In the genomic region with DNA sequence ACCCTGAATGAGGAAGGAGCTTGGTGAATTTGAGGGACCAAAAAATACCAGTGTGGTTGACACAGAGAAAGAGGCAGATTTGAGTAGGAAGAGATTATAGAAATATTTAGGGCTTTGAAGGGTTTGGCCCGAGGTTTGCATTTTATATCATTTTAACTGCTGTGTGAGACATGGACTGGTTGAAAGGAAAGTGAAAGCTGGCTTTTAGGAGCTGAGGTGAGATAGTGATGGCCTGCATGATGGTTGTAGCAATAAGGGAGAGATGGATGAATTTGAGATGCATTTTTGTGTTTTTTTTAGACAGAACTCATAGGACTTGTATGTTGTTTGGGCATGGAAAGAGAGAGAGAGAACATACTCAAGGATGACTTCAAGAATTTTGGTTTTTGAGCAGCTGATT, we compare ENCODE assay signal across 15 cellular contexts. TPM values are rescaled to one million over a fixed set of nuclear protein-coding genes. Genes with fewer than 3 reads are reported as not detected.
DNase-seq lines count a peak whose midpoint lies in the region; ATAC-seq, FAIRE-seq and TF ChIP-seq lines count a peak whose summit lies in the region.
"Had no signal": no experiment of that assay in that cellular context is flagged by ENCODE, and none has a peak within 500 bp of the region (broad histone marks: within the 10 kb centered on the region; RNA-seq: fewer than 3 reads in every experiment).

No MANE protein-coding gene starts in this region.

- ATAC-seq in GM18498 (IDR thresholded peaks at IDR 0.05; ENCODE audit: unreplicated experiment) (peak; percentile 76), GM19467 (IDR thresholded peaks at IDR 0.05; ENCODE audit: unreplicated experiment) (peak; percentile 63), HG03135 (IDR thresholded peaks at IDR 0.05; ENCODE audit: unreplicated experiment) (peak; percentile 80), GM12878 (peak; percentile 77)
- ATAC-seq: K562 had no signal

- TF ChIP-seq POLR2A in GM12878 (IDR thresholded peaks at IDR 0.05; ENCODE audit: low read depth, low read length) = no peak

- peak overlapping the region; percentile 77 for H2AFZ ChIP-seq in GM12878 (ENCODE audit: control insufficient read depth, low read depth, low read length)

- FAIRE-seq in GM12878 (lab: Jason Lieb, UNC) = no peak
- FAIRE-seq: K562, urothelium cell line had no signal

- no peaks in the 10 kb centered on the region; the same call in 2 of the 3 replicates for H3K9me3 ChIP-seq in GM12878 (replicated peaks; ENCODE audit: control insufficient read depth, insufficient read depth, low read length)
- H3K9me3 ChIP-seq: BE2C had no signal

- intact Hi-C loops in GM12878 (cut with micrococcal nuclease; ENCODE audit: unreplicated experiment) = no loop called here

- H3K9ac ChIP-seq in GM12878 (ENCODE audit: control insufficient read depth, insufficient read depth, low read length) = no peak overlapping the region

- no peak for TF ChIP-seq RAD21 in GM12878 (IDR thresholded peaks at IDR 0.05; ENCODE audit: insufficient read depth, low read depth, low read length)

- in situ Hi-C loops in GM12878 (cut with MboI) = no loop called here

- SMC1A ChIA-PET in GM12878 (lab: Charles Lee; ENCODE audit: uncharacterized antibody, unreplicated experiment) = interaction anchor here (0.6 to 3.5 kb wide), 10 partner anchors 11 to 924 kb away, joined by 3 to 16 read pairs (median 4); a partner anchor contains a TSS

- H3K4me3 Mint-ChIP-seq in glutamatergic neuron (ENCODE audit: unreplicated experiment) = no peak overlapping the region
- H3K4me3 Mint-ChIP-seq: activated B cell treated with CpG ODN at 0.5 μM for 24 hours had no signal

- no peaks in the 10 kb centered on the region for H3K27me3 Mint-ChIP-seq in glutamatergic neuron (ENCODE audit: unreplicated experiment)
- H3K27me3 Mint-ChIP-seq: activated B cell treated with CpG ODN at 0.5 μM for 24 hours had no signal

- POLR2A ChIA-PET in GM12878 (lab: Charles Lee) = interaction anchor here (0.6 to 1.2 kb wide), 5 partner anchors 8 to 367 kb away, joined by 3 to 4 read pairs (median 3); no protein-coding TSS in a partner anchor

- H3K4me2 ChIP-seq in GM12878 (ENCODE audit: control insufficient read depth, insufficient read depth) = peak overlapping the region; percentile 40

- peaks cover 5% of the 10 kb centered on the region for H3K36me3 Mint-ChIP-seq in glutamatergic neuron (ENCODE audit: unreplicated experiment)

- H3K27ac ChIP-seq in GM12878 (ENCODE audit: control insufficient read depth, insufficient read depth) = peak overlapping the region; percentile 50

- TF ChIP-seq CTCF in GM12878 (IDR thresholded peaks at IDR 0.05 in 2 of 3, conservative IDR thresholded peaks at IDR 0.05 in 1 of 3; ENCODE audit: control insufficient read depth in 2 of 3, extremely low read depth in 1 of 3, insufficient read depth in 1 of 3, low read depth in 3 of 3, low read length in 3 of 3) = no peak
- no peak for TF ChIP-seq CTCF in glutamatergic neuron (IDR thresholded peaks at IDR 0.05; ENCODE audit: partially characterized antibody, unreplicated experiment)

- no peaks in the 10 kb centered on the region for H3K36me3 ChIP-seq in GM12878 (ENCODE audit: control insufficient read depth in 2 of 2, insufficient read depth in 2 of 2, low read length in 1 of 2)
- H3K36me3 ChIP-seq: BE2C had no signal

- DNase-seq in GM12878 (ENCODE audit: low read depth, low spot score) (no peak), T1000 (lab: John Stamatoyannopoulos, UW) (no peak), glutamatergic neuron (no peak)
- DNase-seq in activated naive CD4-positive, alpha-beta T cell treated with anti-CD3 and anti-CD28 coated beads, Interleukin-2, amount 50 U/mL, for 16 hours = no peak
- no peak for DNase-seq in stimulated activated CD4-positive, alpha-beta T cell treated with anti-CD3 and anti-CD28 coated beads, Interleukin-4, amount 100 ng/mL, for 4 hours
- DNase-seq: activated B cell treated with CpG ODN at 0.5 μM for 24 hours, BE2C, mesendoderm, NCI-H2171 had no signal

- peaks cover 4% of the 10 kb centered on the region for H3K9me3 Mint-ChIP-seq in glutamatergic neuron (ENCODE audit: unreplicated experiment)

- no peaks in the 10 kb centered on the region for H4K20me1 ChIP-seq in GM12878 (ENCODE audit: control insufficient read depth, insufficient read depth)

- 94% methylated on average over 1 of the region's 1 CpG for WGBS in GM12878 (ENCODE audit: insufficient coverage, insufficient replicate concordance, low lambda C conversion rate, missing lambda C conversion rate)

- H3K27me3 ChIP-seq in GM12878 (replicated peaks in 1 of 2; ENCODE audit: control insufficient read depth in 2 of 2, insufficient read depth in 2 of 2, low read length in 1 of 2) = no peaks in the 10 kb centered on the region
- H3K27me3 ChIP-seq: BE2C had no signal

- H3K4me1 ChIP-seq in GM12878 (ENCODE audit: control insufficient read depth, insufficient read depth, low read length) = peaks cover 4% of the 10 kb centered on the region
- H3K4me1 ChIP-seq: BE2C had no signal

- peak overlapping the region; percentile 23; the same call in 1 of the 2 replicates for H3K4me3 ChIP-seq in GM12878
- H3K4me3 ChIP-seq: HAP-1, K562 had no signal

- H3K27ac Mint-ChIP-seq in glutamatergic neuron (ENCODE audit: unreplicated experiment) = no peak overlapping the region
- H3K27ac Mint-ChIP-seq: activated B cell treated with CpG ODN at 0.5 μM for 24 hours had no signal

- peaks cover 2% of the 10 kb centered on the region for H3K4me1 Mint-ChIP-seq in glutamatergic neuron (ENCODE audit: low read depth, unreplicated experiment)

- CTCF ChIA-PET in GM12878 (lab: Yijun Ruan, JAX) = interaction anchor here (0.8 to 2.2 kb wide), 2 partner anchors 11 to 16 kb away, joined by 3 to 9 read pairs; no protein-coding TSS in a partner anchor

- no peaks in the 10 kb centered on the region; the same call in none of the 2 replicates for H3K79me2 ChIP-seq in GM12878 (ENCODE audit: control insufficient read depth, insufficient read depth, low read length)

- TSS peak; percentile 21 for BruUV-seq in GM12878 (replicated peaks; lab: Mats Ljungman, UMichigan)

- no peak for TF ChIP-seq EP300 in GM12878 (IDR thresholded peaks at IDR 0.05; ENCODE audit: borderline replicate concordance in 1 of 2, control insufficient read depth in 1 of 2, low read depth in 2 of 2, low read length in 2 of 2)

- RAD21 ChIA-PET in GM12878 (lab: Charles Lee; ENCODE audit: unreplicated experiment) = interaction anchor here (0.6 to 1.5 kb wide), 9 partner anchors 9 to 82 kb away, joined by 3 to 6 read pairs (median 4); no protein-coding TSS in a partner anchor

TF ChIP-seq in GM12878, 131 proteins besides CTCF, POLR2A, EP300 and RAD21 (continues in another document):
- TF ChIP-seq, protein P1, sequence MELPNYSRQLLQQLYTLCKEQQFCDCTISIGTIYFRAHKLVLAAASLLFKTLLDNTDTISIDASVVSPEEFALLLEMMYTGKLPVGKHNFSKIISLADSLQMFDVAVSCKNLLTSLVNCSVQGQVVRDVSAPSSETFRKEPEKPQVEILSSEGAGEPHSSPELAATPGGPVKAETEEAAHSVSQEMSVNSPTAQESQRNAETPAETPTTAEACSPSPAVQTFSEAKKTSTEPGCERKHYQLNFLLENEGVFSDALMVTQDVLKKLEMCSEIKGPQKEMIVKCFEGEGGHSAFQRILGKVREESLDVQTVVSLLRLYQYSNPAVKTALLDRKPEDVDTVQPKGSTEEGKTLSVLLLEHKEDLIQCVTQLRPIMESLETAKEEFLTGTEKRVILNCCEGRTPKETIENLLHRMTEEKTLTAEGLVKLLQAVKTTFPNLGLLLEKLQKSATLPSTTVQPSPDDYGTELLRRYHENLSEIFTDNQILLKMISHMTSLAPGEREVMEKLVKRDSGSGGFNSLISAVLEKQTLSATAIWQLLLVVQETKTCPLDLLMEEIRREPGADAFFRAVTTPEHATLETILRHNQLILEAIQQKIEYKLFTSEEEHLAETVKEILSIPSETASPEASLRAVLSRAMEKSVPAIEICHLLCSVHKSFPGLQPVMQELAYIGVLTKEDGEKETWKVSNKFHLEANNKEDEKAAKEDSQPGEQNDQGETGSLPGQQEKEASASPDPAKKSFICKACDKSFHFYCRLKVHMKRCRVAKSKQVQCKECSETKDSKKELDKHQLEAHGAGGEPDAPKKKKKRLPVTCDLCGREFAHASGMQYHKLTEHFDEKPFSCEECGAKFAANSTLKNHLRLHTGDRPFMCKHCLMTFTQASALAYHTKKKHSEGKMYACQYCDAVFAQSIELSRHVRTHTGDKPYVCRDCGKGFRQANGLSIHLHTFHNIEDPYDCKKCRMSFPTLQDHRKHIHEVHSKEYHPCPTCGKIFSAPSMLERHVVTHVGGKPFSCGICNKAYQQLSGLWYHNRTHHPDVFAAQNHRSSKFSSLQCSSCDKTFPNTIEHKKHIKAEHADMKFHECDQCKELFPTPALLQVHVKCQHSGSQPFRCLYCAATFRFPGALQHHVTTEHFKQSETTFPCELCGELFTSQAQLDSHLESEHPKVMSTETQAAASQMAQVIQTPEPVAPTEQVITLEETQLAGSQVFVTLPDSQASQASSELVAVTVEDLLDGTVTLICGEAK (IDR thresholded peaks at IDR 0.05; ENCODE audit: borderline replicate concordance) = no peak

RNA-seq across cellular contexts. Expression of a gene that starts 21.7 kb away (rescaled TPM):
- 175 and 181 TPM in 2 replicates for total RNA-seq in GM12878 (2013; cell fraction: nucleolus; rRNA removed)
- total RNA-seq in GM12878 (2014; rRNA removed) (9.1 and 11.3 TPM in 2 replicates), GM12878 (2014; rRNA removed; fragmentation: Illumina TruSeq; extraction: Trizol) (16.9 and 19.1 TPM in 2 replicates), GM12878 (2021) (13.7 and 16.0 TPM in 2 replicates), glutamatergic neuron (ENCODE audit: unreplicated experiment) (30.9 TPM)
- polyA plus RNA-seq in GM12878 (2011; ENCODE audit: low read depth) = 3.4 TPM
- polyA plus RNA-seq in GM12878 (2011; rRNA removed) (9.7 and 15.3 TPM in 2 replicates), GM12878 (2014; fragmentation: Illumina TruSeq; extraction: Trizol) (8.1 and 9.0 TPM in 2 replicates), GM12878 (2014; fragmentation: Nextera tagmentation; extraction: Ambion mirVana) (1 to 10 TPM; 4.4 to 9.5 TPM), GM12878 (2014; rRNA removed) (3.7 and 5.2 TPM in 2 replicates), GM12878 (2016; fragmentation: Nextera tagmentation; extraction: Ambion mirVana) (10 to 100 TPM; 11.7 to 17.7 TPM)
- 3.0 and 4.5 TPM in 2 replicates for polyA plus RNA-seq in GM12878 (2011; cell fraction: cytosol; rRNA removed)
- polyA plus RNA-seq in GM12878 (2011; cell fraction: nucleus; rRNA removed) = 14.7 and 15.0 TPM in 2 replicates
- 3.9 and 4.5 TPM in 2 replicates for polyA plus RNA-seq in GM12878 (2012)
- polyA minus RNA-seq in GM12878 (2011; rRNA and poly(A)+ RNA removed) = 24.9 and 39.0 TPM in 2 replicates
- 9.6 and 11.4 TPM in 2 replicates for polyA minus RNA-seq in GM12878 (2011; cell fraction: cytosol; rRNA and poly(A)+ RNA removed)
- 33.2 and 36.8 TPM in 2 replicates for polyA minus RNA-seq in GM12878 (2011; cell fraction: nucleus; rRNA and poly(A)+ RNA removed)
